In the genomic region with DNA sequence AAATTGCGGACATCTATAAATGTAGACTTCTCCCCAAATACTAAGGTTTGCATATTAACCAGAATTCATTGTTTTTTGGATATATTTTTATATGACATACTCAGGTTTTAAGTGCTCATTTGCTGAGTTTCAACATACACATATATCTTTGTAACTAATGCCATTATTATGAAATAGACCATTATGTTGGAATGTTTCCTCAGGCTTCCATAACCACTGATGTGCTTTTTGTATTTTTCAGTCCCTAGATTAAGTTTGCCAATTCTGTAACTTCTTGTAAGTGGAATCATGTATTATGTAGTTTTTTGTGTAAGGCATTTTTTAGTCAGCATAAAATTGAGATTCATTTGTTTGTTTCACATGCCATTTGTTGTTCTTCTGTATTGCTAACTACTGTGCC, we compare ENCODE assay signal across 17 cellular contexts. TPM values are rescaled to one million over a fixed set of nuclear protein-coding genes. Genes with fewer than 3 reads are reported as not detected.
DNase-seq lines count a peak whose midpoint lies in the region; ATAC-seq and TF ChIP-seq lines count a peak whose summit lies in the region.
"Had no signal": no experiment of that assay in that cellular context is flagged by ENCODE, and none has a peak within 500 bp of the region (broad histone marks: within the 10 kb centered on the region; RNA-seq: fewer than 3 reads in every experiment).

No MANE protein-coding gene starts in this region.

- dilution Hi-C loops in IMR-90 (cut with HindIII; ENCODE audit: low sequenced_read_pairs, unreplicated experiment): no loop called here

- H4K20me1 ChIP-seq in IMR-90 (ENCODE audit: insufficient read depth, low read length): peaks cover 40% of the 10 kb centered on the region

- TF ChIP-seq RAD21 in IMR-90 (IDR thresholded peaks at IDR 0.05; ENCODE audit: low read length): no peak

- H3K4ac ChIP-seq in IMR-90 (ENCODE audit: low read depth, low read length): no peak overlapping the region

- H3K9me3 Mint-ChIP-seq in chondrocyte (ENCODE audit: low read depth) (no peaks in the 10 kb centered on the region), CD14-positive monocyte (peaks cover 0 to 2% (median 0%) of the 10 kb centered on the region in 7 donors)
- H3K9me3 Mint-ChIP-seq: CD4-positive, alpha-beta memory T cell; HFFc6; IgD-negative memory B cell had no signal

- H2BK15ac ChIP-seq in IMR-90 (ENCODE audit: low read depth, low read length): no peak overlapping the region

- in situ Hi-C loops in IMR-90 (cut with MboI; ENCODE audit: low sequenced_read_pairs): no loop called here

- CTCF ChIA-PET in AG04449 (lab: Yijun Ruan, JAX) (no interaction called here), IMR-90 (lab: Yijun Ruan, JAX) (interaction anchor here (0.7 kb wide), 2 partner anchors 27 to 468 kb away, joined by 3 read pairs; no protein-coding TSS in a partner anchor)

- H3K4me3 Mint-ChIP-seq in chondrocyte (ENCODE audit: unreplicated experiment): no peak overlapping the region
- no peak overlapping the region for H3K4me3 Mint-ChIP-seq in CD14-positive monocyte
- H3K4me3 Mint-ChIP-seq: CD4-positive, alpha-beta memory T cell; HFFc6; IgD-negative memory B cell had no signal

- H3K4me1 Mint-ChIP-seq in chondrocyte (ENCODE audit: low read depth) (peaks cover 33% of the 10 kb centered on the region), CD14-positive monocyte (no peaks in the 10 kb centered on the region)

- no peak overlapping the region for H3K4me2 ChIP-seq in IMR-90 (ENCODE audit: low read depth, low read length)

- H3K36me3 ChIP-seq in IMR-90 (ENCODE audit: control insufficient read depth, insufficient read depth, low read length): peaks cover 11% of the 10 kb centered on the region

- POLR2A ChIA-PET in AG04449 (lab: Yijun Ruan, JAX): no interaction called here
- POLR2A ChIA-PET in IMR-90 (lab: Charles Lee; ENCODE audit: unreplicated experiment): no interaction called here

- H2AK9ac ChIP-seq in IMR-90 (replicated peaks; ENCODE audit: low read depth, low read length, poor library complexity): no peak overlapping the region

- H3K36me3 Mint-ChIP-seq in chondrocyte (ENCODE audit: low read depth): peaks cover 14% of the 10 kb centered on the region
- H3K36me3 Mint-ChIP-seq in CD14-positive monocyte: peaks cover 71 to 83% of the 10 kb centered on the region in 2 donors

- no peak overlapping the region for H3K23ac ChIP-seq in IMR-90 (ENCODE audit: low read depth, low read length)

- H3K4me1 ChIP-seq in IMR-90 (ENCODE audit: control insufficient read depth, insufficient read depth, low read length): peaks cover 6% of the 10 kb centered on the region

- H4K91ac ChIP-seq in IMR-90 (ENCODE audit: insufficient read depth, low read depth, low read length): no peak overlapping the region

- peaks cover 3% of the 10 kb centered on the region; the same call in 1 of the 2 replicates for H3K9me1 ChIP-seq in IMR-90 (ENCODE audit: insufficient read depth, low read length)

- H3K27me3 ChIP-seq in IMR-90 (ENCODE audit: control insufficient read depth, insufficient read depth, low read length): no peaks in the 10 kb centered on the region

- H2BK120ac ChIP-seq in IMR-90 (ENCODE audit: low read depth, low read length): no peak overlapping the region

- peaks cover 32 to 59% of the 10 kb centered on the region in 2 experiments for H3K79me1 ChIP-seq in IMR-90 (ENCODE audit: low read depth in 1 of 2, low read length in 2 of 2)

- no peak overlapping the region for H2BK5ac ChIP-seq in IMR-90 (ENCODE audit: low read depth, low read length, poor library complexity, severe bottlenecking)

- no peak overlapping the region for H4K8ac ChIP-seq in IMR-90 (ENCODE audit: low read depth in 2 of 2, low read length in 2 of 2)

- no peak overlapping the region for H2AK5ac ChIP-seq in IMR-90 (ENCODE audit: low read depth, low read length)

- WGBS in IMR-90 (ENCODE audit: extremely low coverage in 2 of 2, insufficient read length in 1 of 2), 2 experiments: no CpG with 5 or more reads among the region's 1 CpG

- H3K56ac ChIP-seq in IMR-90 (ENCODE audit: extremely low read depth, insufficient read depth, low read length): no peak overlapping the region

- H3K9me3 ChIP-seq in IMR-90 (ENCODE audit: control insufficient read depth, insufficient read depth, low read length): no peaks in the 10 kb centered on the region

- no TSS peak for BruUV-seq in IMR-90 (replicated peaks; lab: Mats Ljungman, UMichigan)

- H3K27me3 Mint-ChIP-seq in chondrocyte (ENCODE audit: low read depth) (no peaks in the 10 kb centered on the region), CD14-positive monocyte (ENCODE audit: low read depth in 3 of 3) (peaks cover 0 to 1% (median 0%) of the 10 kb centered on the region in 3 donors)
- H3K27me3 Mint-ChIP-seq: CD4-positive, alpha-beta memory T cell; IgD-negative memory B cell had no signal

- no peak overlapping the region for H3K4me3 ChIP-seq in AG04449 (ENCODE audit: low read depth, low read length)
- H3K4me3 ChIP-seq in IMR-90 (ENCODE audit: insufficient read depth, low read depth, low read length): no peak overlapping the region

- DNase-seq in AG04449 (ENCODE audit: low read depth, low spot score) (peak; percentile 21), IMR-90 (peak; percentile 7), chondrocyte (ENCODE audit: low spot score) (no peak), iris pigment epithelial cell (ENCODE audit: low read depth) (peak; percentile 16), CD14-positive monocyte (ENCODE audit: low spot score) (no peak)
- DNase-seq in stimulated activated CD4-positive, alpha-beta T cell treated with anti-CD3 and anti-CD28 coated beads, Interleukin-2, amount 100 ng/mL, for 24 hours: no peak
- DNase-seq: AML-193; CD4-positive, alpha-beta memory T cell; DMS153; DMS79; GDM1; GOT3; H7; HFFc6 had no signal

- H3K14ac ChIP-seq in IMR-90 (replicated peaks; ENCODE audit: low read depth, low read length): no peak overlapping the region

- no peak overlapping the region for H2BK20ac ChIP-seq in IMR-90 (ENCODE audit: low read depth, low read length)

- no peak overlapping the region for H3K18ac ChIP-seq in IMR-90 (ENCODE audit: low read depth, low read length)

- no peak overlapping the region for H4K5ac ChIP-seq in IMR-90 (ENCODE audit: low read depth, low read length)

- H2AFZ ChIP-seq in IMR-90 (replicated peaks; ENCODE audit: low read length, poor library complexity): no peak overlapping the region

- intact Hi-C loops in IMR-90 (cut with micrococcal nuclease): loop anchor here (10.0 kb wide), 1 partner anchor 699 kb away; no protein-coding TSS in a partner anchor
- intact Hi-C loops in CD14-positive monocyte (cut with micrococcal nuclease): no loop called here

- TF ChIP-seq POLR2A in IMR-90 (IDR thresholded peaks at IDR 0.05; ENCODE audit: low read depth, low read length): no peak

- H3K27ac Mint-ChIP-seq in chondrocyte (ENCODE audit: unreplicated experiment) (peak overlapping the region; percentile 0), CD14-positive monocyte (no peak overlapping the region)
- H3K27ac Mint-ChIP-seq: HFFc6, IgD-negative memory B cell had no signal

- TF ChIP-seq CTCF in AG04449 (IDR thresholded peaks at IDR 0.05; ENCODE audit: insufficient read depth, low read length, missing control alignments) (no peak), IMR-90 (conservative IDR thresholded peaks at IDR 0.05; ENCODE audit: low read depth, low read length) (no peak), chondrocyte (IDR thresholded peaks at IDR 0.05) (no peak), CD14-positive monocyte (IDR thresholded peaks at IDR 0.05) (no peak)

- H3K27ac ChIP-seq in IMR-90 (ENCODE audit: insufficient read depth, low read length): no peak overlapping the region
- H3K27ac ChIP-seq: C4-2B had no signal

- no peak overlapping the region for H3K9ac ChIP-seq in IMR-90 (ENCODE audit: low read depth, low read length)

- ATAC-seq in IMR-90 (ENCODE audit: low read depth): no peak
- ATAC-seq: HCT116 had no signal

TF ChIP-seq in IMR-90, 13 proteins besides CTCF, POLR2A, EP300 and RAD21:
- no peak for TF ChIP-seq RFX5 (IDR thresholded peaks at IDR 0.05; ENCODE audit: low read depth, low read length)
- no peak for TF ChIP-seq MAZ (IDR thresholded peaks at IDR 0.05; ENCODE audit: borderline replicate concordance, low read depth, low read length)
- TF ChIP-seq, protein P1, sequence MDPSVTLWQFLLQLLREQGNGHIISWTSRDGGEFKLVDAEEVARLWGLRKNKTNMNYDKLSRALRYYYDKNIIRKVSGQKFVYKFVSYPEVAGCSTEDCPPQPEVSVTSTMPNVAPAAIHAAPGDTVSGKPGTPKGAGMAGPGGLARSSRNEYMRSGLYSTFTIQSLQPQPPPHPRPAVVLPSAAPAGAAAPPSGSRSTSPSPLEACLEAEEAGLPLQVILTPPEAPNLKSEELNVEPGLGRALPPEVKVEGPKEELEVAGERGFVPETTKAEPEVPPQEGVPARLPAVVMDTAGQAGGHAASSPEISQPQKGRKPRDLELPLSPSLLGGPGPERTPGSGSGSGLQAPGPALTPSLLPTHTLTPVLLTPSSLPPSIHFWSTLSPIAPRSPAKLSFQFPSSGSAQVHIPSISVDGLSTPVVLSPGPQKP (IDR thresholded peaks at IDR 0.05; ENCODE audit: borderline replicate concordance, low read depth, low read length): no peak
- TF ChIP-seq MAFK (IDR thresholded peaks at IDR 0.05; ENCODE audit: low read depth, low read length): no peak
- no peak for TF ChIP-seq NFE2L2 (IDR thresholded peaks at IDR 0.05; ENCODE audit: low read depth, low read length)
- no peak for TF ChIP-seq CEBPB (IDR thresholded peaks at IDR 0.05; ENCODE audit: low read depth, low read length)

RNA-seq across cellular contexts. Expression of a gene that starts 32.1 kb away (rescaled TPM):
- total RNA-seq in IMR-90 (2012; rRNA removed) (120 and 192 TPM in 2 replicates), chondrocyte (112 to 117 TPM (median 112 TPM) in 3 replicates)
- polyA plus RNA-seq in IMR-90 (2012; rRNA removed) (27.6 and 34.9 TPM in 2 replicates), CD14-positive monocyte (10 to 100 TPM; 27.7 to 52.0 TPM)
- 7.5 and 8.0 TPM in 2 replicates for polyA plus RNA-seq in IMR-90 (2012; cell fraction: cytosol; rRNA removed)
- polyA plus RNA-seq in IMR-90 (2012; cell fraction: nucleus; rRNA removed; ENCODE audit: low replicate concordance): 4.5 and 19.8 TPM in 2 replicates

RNA-seq across cellular contexts. Expression of a gene that starts 57.6 kb away (rescaled TPM):
- total RNA-seq in IMR-90 (2012; rRNA removed): 4.1 and 7.2 TPM in 2 replicates
- 20.4 and 31.8 TPM in 2 replicates for polyA plus RNA-seq in IMR-90 (2012; rRNA removed)
- polyA plus RNA-seq in IMR-90 (2012; cell fraction: cytosol; rRNA removed): 1.2 and 7.7 TPM in 2 replicates
- 0.55 and 6.4 TPM in 2 replicates for polyA plus RNA-seq in IMR-90 (2012; cell fraction: nucleus; rRNA removed; ENCODE audit: low replicate concordance)
- 19.8 to 21.9 TPM (median 19.9 TPM) in 3 replicates for total RNA-seq in chondrocyte
- 10 to 100 TPM; 45.3 to 52.7 TPM for polyA plus RNA-seq in CD14-positive monocyte

Comparison
In these comparisons a context has a peak if more than half of its experiments do, and no peak if none do; other contexts are left out.
1. DNase-seq: peak in AG04449 (single experiment), IMR-90 (single experiment) and iris pigment epithelial cell (single experiment); none in chondrocyte (single experiment), stimulated activated CD4-positive, alpha-beta T cell treated with anti-CD3 and anti-CD28 coated beads, Interleukin-2, amount 100 ng/mL, for 24 hours (0 of 2) and CD14-positive monocyte (single experiment).